1 cellular context compared by ENCODE assay signal in genomic region chr17:59347975-59348391, GRCh38.
TF ChIP-seq lines count a peak whose summit lies in the region.

No MANE protein-coding gene starts in this region.

TF ChIP-seq in HepG2, 621 proteins besides CTCF, POLR2A, EP300 and RAD21 (continued from another document):
- no peak for TF ChIP-seq CBX5 (CRISPR knock-in tag; IDR thresholded peaks at IDR 0.05; ENCODE audit: borderline replicate concordance)
- TF ChIP-seq DMAP1 (CRISPR knock-in tag; IDR thresholded peaks at IDR 0.05): no peak
- TF ChIP-seq, protein P1, sequence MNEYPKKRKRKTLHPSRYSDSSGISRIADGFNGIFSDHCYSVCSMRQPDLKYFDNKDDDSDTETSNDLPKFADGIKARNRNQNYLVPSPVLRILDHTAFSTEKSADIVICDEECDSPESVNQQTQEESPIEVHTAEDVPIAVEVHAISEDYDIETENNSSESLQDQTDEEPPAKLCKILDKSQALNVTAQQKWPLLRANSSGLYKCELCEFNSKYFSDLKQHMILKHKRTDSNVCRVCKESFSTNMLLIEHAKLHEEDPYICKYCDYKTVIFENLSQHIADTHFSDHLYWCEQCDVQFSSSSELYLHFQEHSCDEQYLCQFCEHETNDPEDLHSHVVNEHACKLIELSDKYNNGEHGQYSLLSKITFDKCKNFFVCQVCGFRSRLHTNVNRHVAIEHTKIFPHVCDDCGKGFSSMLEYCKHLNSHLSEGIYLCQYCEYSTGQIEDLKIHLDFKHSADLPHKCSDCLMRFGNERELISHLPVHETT (CRISPR knock-in tag; conservative IDR thresholded peaks at IDR 0.05): no peak
- no peak for TF ChIP-seq HOXA7 (CRISPR knock-in tag; IDR thresholded peaks at IDR 0.05)
- no peak for TF ChIP-seq KAT7 (CRISPR knock-in tag; IDR thresholded peaks at IDR 0.05; ENCODE audit: borderline replicate concordance)
- TF ChIP-seq TERF1 (CRISPR knock-in tag; IDR thresholded peaks at IDR 0.05): no peak
- TF ChIP-seq ZNF337 (CRISPR knock-in tag; IDR thresholded peaks at IDR 0.05; ENCODE audit: borderline replicate concordance, low read depth): no peak
- no peak for TF ChIP-seq RELA (CRISPR knock-in tag; IDR thresholded peaks at IDR 0.05)
- TF ChIP-seq ZNF839 (CRISPR knock-in tag; IDR thresholded peaks at IDR 0.05; ENCODE audit: borderline replicate concordance): no peak
- no peak for TF ChIP-seq NAIF1 (CRISPR knock-in tag; IDR thresholded peaks at IDR 0.05; ENCODE audit: borderline replicate concordance)
- TF ChIP-seq, protein P2, sequence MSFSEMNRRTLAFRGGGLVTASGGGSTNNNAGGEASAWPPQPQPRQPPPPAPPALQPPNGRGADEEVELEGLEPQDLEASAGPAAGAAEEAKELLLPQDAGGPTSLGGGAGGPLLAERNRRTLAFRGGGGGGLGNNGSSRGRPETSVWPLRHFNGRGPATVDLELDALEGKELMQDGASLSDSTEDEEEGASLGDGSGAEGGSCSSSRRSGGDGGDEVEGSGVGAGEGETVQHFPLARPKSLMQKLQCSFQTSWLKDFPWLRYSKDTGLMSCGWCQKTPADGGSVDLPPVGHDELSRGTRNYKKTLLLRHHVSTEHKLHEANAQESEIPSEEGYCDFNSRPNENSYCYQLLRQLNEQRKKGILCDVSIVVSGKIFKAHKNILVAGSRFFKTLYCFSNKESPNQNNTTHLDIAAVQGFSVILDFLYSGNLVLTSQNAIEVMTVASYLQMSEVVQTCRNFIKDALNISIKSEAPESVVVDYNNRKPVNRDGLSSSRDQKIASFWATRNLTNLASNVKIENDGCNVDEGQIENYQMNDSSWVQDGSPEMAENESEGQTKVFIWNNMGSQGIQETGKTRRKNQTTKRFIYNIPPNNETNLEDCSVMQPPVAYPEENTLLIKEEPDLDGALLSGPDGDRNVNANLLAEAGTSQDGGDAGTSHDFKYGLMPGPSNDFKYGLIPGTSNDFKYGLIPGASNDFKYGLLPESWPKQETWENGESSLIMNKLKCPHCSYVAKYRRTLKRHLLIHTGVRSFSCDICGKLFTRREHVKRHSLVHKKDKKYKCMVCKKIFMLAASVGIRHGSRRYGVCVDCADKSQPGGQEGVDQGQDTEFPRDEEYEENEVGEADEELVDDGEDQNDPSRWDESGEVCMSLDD (CRISPR knock-in tag; IDR thresholded peaks at IDR 0.05; ENCODE audit: borderline replicate concordance): no peak
- TF ChIP-seq ZNF772 (CRISPR knock-in tag; IDR thresholded peaks at IDR 0.05): no peak
- TF ChIP-seq GABPA (IDR thresholded peaks at IDR 0.05; ENCODE audit: low read depth, low read length): no peak
- no peak for TF ChIP-seq GABPA (CRISPR knock-in tag; IDR thresholded peaks at IDR 0.05; ENCODE audit: low read depth)
